ENCODE assay signal across 2 cellular contexts in the genomic region with DNA sequence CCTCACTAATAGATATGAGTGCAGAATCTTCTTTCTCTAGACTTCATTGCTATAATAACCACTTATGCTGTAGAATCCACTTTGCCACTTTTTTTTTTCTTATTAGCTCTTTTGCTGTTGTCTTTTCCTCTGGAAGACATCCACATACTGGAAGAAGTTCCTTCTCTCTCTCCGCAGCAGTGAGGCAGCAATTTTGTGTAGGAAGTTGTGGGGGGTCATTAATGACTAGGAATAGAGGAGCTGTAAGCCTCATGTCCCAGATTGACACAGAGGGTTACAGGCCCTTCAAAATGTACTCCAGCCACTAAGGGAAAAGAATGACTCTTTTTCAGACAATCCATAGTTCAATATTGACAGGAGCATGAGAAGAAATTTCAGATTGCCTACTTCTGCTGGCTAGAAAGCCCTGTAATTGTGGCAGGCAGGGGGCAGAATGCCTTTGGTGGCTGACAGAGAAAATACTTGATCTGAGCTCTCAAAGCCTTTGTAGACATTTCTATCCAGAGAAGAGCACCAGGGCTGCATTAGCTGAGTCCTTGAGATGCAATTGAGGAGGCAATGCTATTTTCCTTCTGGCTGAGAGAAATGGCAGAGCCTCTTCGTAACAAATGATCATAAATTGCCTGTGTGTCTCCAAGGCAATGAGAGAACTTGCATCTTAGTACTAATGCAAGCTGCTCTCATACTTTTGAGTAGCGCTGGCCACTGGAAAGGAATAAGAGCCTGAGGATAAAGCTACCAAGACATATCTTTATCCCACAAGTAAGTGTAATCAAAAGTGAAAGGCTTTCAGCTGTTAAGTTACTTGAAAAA.
TF ChIP-seq lines count a peak whose summit lies in the region.

No MANE protein-coding gene starts in this region.

TF ChIP-seq in H1, 55 proteins besides CTCF, POLR2A, EP300 and RAD21:
- TF ChIP-seq, protein P1, sequence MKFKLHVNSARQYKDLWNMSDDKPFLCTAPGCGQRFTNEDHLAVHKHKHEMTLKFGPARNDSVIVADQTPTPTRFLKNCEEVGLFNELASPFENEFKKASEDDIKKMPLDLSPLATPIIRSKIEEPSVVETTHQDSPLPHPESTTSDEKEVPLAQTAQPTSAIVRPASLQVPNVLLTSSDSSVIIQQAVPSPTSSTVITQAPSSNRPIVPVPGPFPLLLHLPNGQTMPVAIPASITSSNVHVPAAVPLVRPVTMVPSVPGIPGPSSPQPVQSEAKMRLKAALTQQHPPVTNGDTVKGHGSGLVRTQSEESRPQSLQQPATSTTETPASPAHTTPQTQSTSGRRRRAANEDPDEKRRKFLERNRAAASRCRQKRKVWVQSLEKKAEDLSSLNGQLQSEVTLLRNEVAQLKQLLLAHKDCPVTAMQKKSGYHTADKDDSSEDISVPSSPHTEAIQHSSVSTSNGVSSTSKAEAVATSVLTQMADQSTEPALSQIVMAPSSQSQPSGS (IDR thresholded peaks at IDR 0.05; ENCODE audit: low read length) = no peak
- TF ChIP-seq RNF2 (IDR thresholded peaks at IDR 0.05; ENCODE audit: borderline replicate concordance, low read depth, low read length, missing control alignments, poor library complexity, severe bottlenecking) = no peak
- TF ChIP-seq SRF (IDR thresholded peaks at IDR 0.05; ENCODE audit: low read depth, low read length) = no peak
- no peak for TF ChIP-seq EZH2 (IDR thresholded peaks at IDR 0.05; ENCODE audit: low read depth, low read length, severe bottlenecking)
- TF ChIP-seq GTF2F1 (IDR thresholded peaks at IDR 0.05; ENCODE audit: borderline replicate concordance, low read depth, low read length) = no peak
- no peak for TF ChIP-seq PHF8 (conservative IDR thresholded peaks at IDR 0.05; ENCODE audit: low read depth, low read length)
- TF ChIP-seq TBP (IDR thresholded peaks at IDR 0.05; ENCODE audit: low read depth, low read length) = no peak
- no peak for TF ChIP-seq FOSL1 (IDR thresholded peaks at IDR 0.05; ENCODE audit: insufficient read depth, low read depth, low read length)
- TF ChIP-seq HDAC2 (IDR thresholded peaks at IDR 0.05; ENCODE audit: borderline replicate concordance in 1 of 2, low read depth in 2 of 2, low read length in 2 of 2) = no peak
- TF ChIP-seq JUN (IDR thresholded peaks at IDR 0.05; ENCODE audit: low read depth, low read length) = no peak
- no peak for TF ChIP-seq E2F6 (IDR thresholded peaks at IDR 0.05)
- TF ChIP-seq TEAD4 (IDR thresholded peaks at IDR 0.05; ENCODE audit: low read depth, low read length) = no peak
- no peak for TF ChIP-seq MAFK (IDR thresholded peaks at IDR 0.05; ENCODE audit: low read depth, low read length)
- no peak for TF ChIP-seq RBBP5 (IDR thresholded peaks at IDR 0.05; ENCODE audit: borderline replicate concordance, low read depth, low read length)
- TF ChIP-seq POLR2AphosphoS5 (IDR thresholded peaks at IDR 0.05; ENCODE audit: low read depth, low read length) = no peak

TF ChIP-seq in WTC11, 78 proteins besides CTCF, POLR2A, EP300 and RAD21 (continued from another document):
- no peak for TF ChIP-seq RORB (CRISPR knock-in tag; IDR thresholded peaks at IDR 0.05)
- TF ChIP-seq PRRX2 (CRISPR knock-in tag; IDR thresholded peaks at IDR 0.05) = no peak
- no peak for TF ChIP-seq ZNF317 (CRISPR knock-in tag; IDR thresholded peaks at IDR 0.05; ENCODE audit: borderline replicate concordance, low read depth)
- no peak for TF ChIP-seq GTF2I (CRISPR knock-in tag; conservative IDR thresholded peaks at IDR 0.05)
- no peak for TF ChIP-seq ZNF671 (CRISPR knock-in tag; IDR thresholded peaks at IDR 0.05)
- TF ChIP-seq SP1 (CRISPR knock-in tag; conservative IDR thresholded peaks at IDR 0.05) = no peak
